In genomic region chr18:74290831-74291770, GRCh38 we compare ENCODE assay signal across 8 cellular contexts. TPM values are rescaled to one million over a fixed set of nuclear protein-coding genes. Genes with fewer than 3 reads are reported as not detected.
A peak's percentile ranks its signal among the peaks of the same experiment; 100 is the strongest.
DNase-seq lines count a peak whose midpoint lies in the region; ATAC-seq, FAIRE-seq and TF ChIP-seq lines count a peak whose summit lies in the region.

No MANE protein-coding gene starts in this region.

- H3K9me3 ChIP-seq in SU-DHL-6 (ENCODE audit: insufficient read depth, low read length) (peaks cover 7% of the 10 kb centered on the region; the same call in 1 of the 2 replicates), endothelial cell of umbilical vein (replicated peaks; ENCODE audit: control insufficient read depth, insufficient read depth, low read length) (no peaks in the 10 kb centered on the region)

- peak overlapping the region; percentile 66 for H3K9ac ChIP-seq in SU-DHL-6 (ENCODE audit: low read length)
- peak overlapping the region; percentile 60 for H3K9ac ChIP-seq in endothelial cell of umbilical vein (replicated peaks; ENCODE audit: extremely low read depth, insufficient read depth, low read length)

- peak overlapping the region; percentile 93 for H3K27ac Mint-ChIP-seq in GM23338
- H3K27ac Mint-ChIP-seq in natural killer cell: peak overlapping the region; percentile 85 to 95

- H3K27ac ChIP-seq in GM23338 (ENCODE audit: low read depth): no peak overlapping the region
- H3K27ac ChIP-seq in SU-DHL-6 (ENCODE audit: low read depth, low read length): no peak overlapping the region
- no peak overlapping the region for H3K27ac ChIP-seq in endothelial cell of umbilical vein (ENCODE audit: insufficient read depth, low read depth, low read length)

- no peak for TF ChIP-seq POLR2A in endothelial cell of umbilical vein (IDR thresholded peaks at IDR 0.05; ENCODE audit: low read depth, low read length)

- CTCF ChIA-PET in BJ (lab: Yijun Ruan, JAX) (interaction anchor here (1.0 to 1.5 kb wide), 3 partner anchors 9 to 32 kb away, joined by 3 to 5 read pairs (median 5); no protein-coding TSS in a partner anchor), endothelial cell of umbilical vein (lab: Charles Lee) (interaction anchor here (0.9 to 1.6 kb wide), 2 partner anchors 36 to 51 kb away, joined by 3 to 6 read pairs; no protein-coding TSS in a partner anchor)

- H3K4me1 Mint-ChIP-seq in GM23338 (peaks cover 34% of the 10 kb centered on the region), natural killer cell (peaks cover 5 to 8% of the 10 kb centered on the region in 2 donors)

- H3K27me3 Mint-ChIP-seq in GM23338 (ENCODE audit: insufficient read depth, low read depth, poor library complexity) (no peaks in the 10 kb centered on the region), natural killer cell (ENCODE audit: low read depth in 2 of 2) (no peaks in the 10 kb centered on the region)

- DNase-seq in BJ (ENCODE audit: low read depth) (no peak), GM23338 (ENCODE audit: low spot score) (peak; percentile 85), endothelial cell of umbilical vein (ENCODE audit: low read depth, low spot score) (no peak), natural killer cell (no peak), DMS 273 (lab: John Stamatoyannopoulos, UW; ENCODE audit: unreplicated experiment) (no peak)

- no peaks in the 10 kb centered on the region for H3K9me1 ChIP-seq in endothelial cell of umbilical vein (replicated peaks; ENCODE audit: control insufficient read depth, extremely low read depth, insufficient read depth, low read length)

- peak overlapping the region; percentile 94 for H3K4me3 Mint-ChIP-seq in GM23338
- no peak overlapping the region for H3K4me3 Mint-ChIP-seq in natural killer cell

- H3K4me3 ChIP-seq in BJ (ENCODE audit: low read depth, low read length) (peak overlapping the region; percentile 76), GM23338 (peak overlapping the region; percentile 96), SU-DHL-6 (ENCODE audit: insufficient read depth, low read length, poor library complexity, severe bottlenecking) (peak overlapping the region; percentile 93), endothelial cell of umbilical vein (replicated peaks in 1 of 3; ENCODE audit: insufficient read depth in 1 of 3, low read depth in 1 of 3, low read length in 3 of 3) (peak overlapping the region; percentile 61 to 79 (median 62))

- H3F3A ChIP-seq in GM23338 (replicated peaks; ENCODE audit: low read depth): 0 out of 2 replicates have a peak, but pooled peaks cover 3% of the 10 kb centered on the region
- no peaks in the 10 kb centered on the region for H3F3A ChIP-seq in SU-DHL-6 (ENCODE audit: insufficient read depth)

- no peak for FAIRE-seq in endothelial cell of umbilical vein (lab: Jason Lieb, UNC)

- H3K36me3 Mint-ChIP-seq in GM23338 (ENCODE audit: low read depth) (peaks cover 15% of the 10 kb centered on the region; the same call in 2 of the 3 replicates), natural killer cell (no peaks in the 10 kb centered on the region)

- peak; percentile 75 for ATAC-seq in GM23338
- no peak for ATAC-seq in natural killer cell
- no peak for ATAC-seq in GM21825 (IDR thresholded peaks at IDR 0.05; ENCODE audit: unreplicated experiment)
- no peak for ATAC-seq in HG02884 (IDR thresholded peaks at IDR 0.05; ENCODE audit: unreplicated experiment)

- dilution Hi-C loops in endothelial cell of umbilical vein (cut with MboI; ENCODE audit: extremely low pct_ligation_motif_present, low sequenced_read_pairs): no loop called here

- intact Hi-C loops in endothelial cell of umbilical vein (cut with micrococcal nuclease) (loop anchor here (5.0 kb wide), 1 partner anchor 94 kb away; no protein-coding TSS in a partner anchor), natural killer cell (cut with micrococcal nuclease) (no loop called here)

- H3K4me1 ChIP-seq in GM23338 (ENCODE audit: insufficient read depth): peaks cover 24% of the 10 kb centered on the region
- peaks cover 6% of the 10 kb centered on the region for H3K4me1 ChIP-seq in endothelial cell of umbilical vein (ENCODE audit: control insufficient read depth, extremely low read depth, insufficient read depth, low read length)

- H3K36me3 ChIP-seq in BJ (ENCODE audit: control insufficient read depth, insufficient read depth, low read length): no peaks in the 10 kb centered on the region
- H3K36me3 ChIP-seq in GM23338 (ENCODE audit: insufficient read depth): no peaks in the 10 kb centered on the region; the same call in 1 of the 2 replicates
- no peaks in the 10 kb centered on the region for H3K36me3 ChIP-seq in SU-DHL-6 (ENCODE audit: low read length)
- no peaks in the 10 kb centered on the region for H3K36me3 ChIP-seq in endothelial cell of umbilical vein (ENCODE audit: control insufficient read depth in 2 of 2, extremely low read depth in 1 of 2, insufficient read depth in 2 of 2, low read length in 2 of 2)

- H3K9me2 ChIP-seq in GM23338 (ENCODE audit: insufficient read depth) (peaks cover 8% of the 10 kb centered on the region; the same call in 1 of the 2 replicates), SU-DHL-6 (replicated peaks; ENCODE audit: insufficient read depth, low read length) (no peaks in the 10 kb centered on the region)

- H3K27me3 ChIP-seq in BJ (ENCODE audit: control insufficient read depth, insufficient read depth, low read length) (no peaks in the 10 kb centered on the region), GM23338 (ENCODE audit: insufficient read depth) (no peaks in the 10 kb centered on the region), SU-DHL-6 (ENCODE audit: low read length) (no peaks in the 10 kb centered on the region), endothelial cell of umbilical vein (ENCODE audit: control insufficient read depth in 2 of 2, insufficient read depth in 2 of 2, low read length in 2 of 2) (no peaks in the 10 kb centered on the region)

- H3K4me2 ChIP-seq in GM23338 (peak overlapping the region; percentile 83), SU-DHL-6 (ENCODE audit: low read depth, low read length, poor library complexity, severe bottlenecking) (peak overlapping the region; percentile 66), endothelial cell of umbilical vein (ENCODE audit: insufficient read depth, low read length) (peak overlapping the region; percentile 78)

- H4K20me1 ChIP-seq in GM23338 (replicated peaks; ENCODE audit: insufficient read depth) (no peaks in the 10 kb centered on the region), SU-DHL-6 (ENCODE audit: low read depth, low read length) (no peaks in the 10 kb centered on the region), endothelial cell of umbilical vein (replicated peaks; ENCODE audit: control insufficient read depth, extremely low read depth, insufficient read depth, low read length) (no peaks in the 10 kb centered on the region)

- POLR2A ChIA-PET in BJ (lab: Charles Lee): no interaction called here
- POLR2A ChIA-PET in endothelial cell of umbilical vein (lab: Charles Lee): no interaction called here

- H3K79me2 ChIP-seq in GM23338 (replicated peaks; ENCODE audit: insufficient read depth) (peaks cover 49% of the 10 kb centered on the region), SU-DHL-6 (ENCODE audit: insufficient read depth, low read length) (0 out of 2 replicates have a peak, but pooled peaks cover 8% of the 10 kb centered on the region), endothelial cell of umbilical vein (ENCODE audit: control insufficient read depth, insufficient read depth, low read length) (no peaks in the 10 kb centered on the region)

- H3K9me3 Mint-ChIP-seq in GM23338: no peaks in the 10 kb centered on the region
- H3K9me3 Mint-ChIP-seq in natural killer cell: no peaks in the 10 kb centered on the region

- TF ChIP-seq CTCF in BJ (IDR thresholded peaks at IDR 0.05; ENCODE audit: insufficient read depth, low read depth, low read length) (no peak), GM23338 (conservative IDR thresholded peaks at IDR 0.05; ENCODE audit: low read depth in 2 of 2) (peak in 1 of 2 experiments; percentile 58; a peak in 3 of 4 replicates), SU-DHL-6 (IDR thresholded peaks at IDR 0.05; ENCODE audit: insufficient read depth, low read length, poor library complexity, severe bottlenecking) (no peak), endothelial cell of umbilical vein (IDR thresholded peaks at IDR 0.05; ENCODE audit: extremely low read depth in 1 of 2, insufficient read depth in 1 of 2, low read depth in 1 of 2, low read length in 2 of 2) (no peak), natural killer cell (IDR thresholded peaks at IDR 0.05) (peak; percentile 25)

- no TSS peak for BruUV-seq in endothelial cell of umbilical vein (replicated peaks; lab: Mats Ljungman, UMichigan)

- H2AFZ ChIP-seq in GM23338 (peak overlapping the region; percentile 87), SU-DHL-6 (ENCODE audit: low read depth, low read length, severe bottlenecking) (peak overlapping the region; percentile 76), endothelial cell of umbilical vein (ENCODE audit: low read depth, low read length) (peak overlapping the region; percentile 98)

RNA-seq across cellular contexts. Expression of gene CYB5A, which starts 0.7 kb away (rescaled TPM):
- polyA plus RNA-seq in BJ (2011; rRNA removed) (66.0 and 86.5 TPM in 2 replicates), GM23338 (2016; fragmentation: Nextera tagmentation; extraction: Ambion mirVana) (274 and 283 TPM in 2 replicates), endothelial cell of umbilical vein (52.6 and 74.0 TPM in 2 replicates)
- 18.3 and 19.0 TPM in 2 replicates for polyA minus RNA-seq in BJ (2011; rRNA and poly(A)+ RNA removed)
- 122 and 136 TPM in 2 replicates for total RNA-seq in GM23338 (2014; rRNA removed; shearing (Covaris generic))
- total RNA-seq in endothelial cell of umbilical vein (24.9 and 32.2 TPM in 2 replicates), natural killer cell (10 to 100 TPM; 10.4 to 14.6 (median 13.0) TPM)
- polyA plus RNA-seq in endothelial cell of umbilical vein (2011; cell fraction: cytosol; rRNA removed): 60.2 and 65.8 TPM in 2 replicates
- polyA plus RNA-seq in endothelial cell of umbilical vein (2011; cell fraction: nucleus; rRNA removed): 17.0 and 24.4 TPM in 2 replicates
- 45.2 and 48.6 TPM in 2 replicates for polyA plus RNA-seq in endothelial cell of umbilical vein (2012)
- 16.1 and 16.9 TPM in 2 replicates for polyA minus RNA-seq in endothelial cell of umbilical vein
- not detected for polyA minus RNA-seq in endothelial cell of umbilical vein (2011; cell fraction: cytosol; rRNA and poly(A)+ RNA removed)
- polyA minus RNA-seq in endothelial cell of umbilical vein (2011; cell fraction: nucleus; rRNA and poly(A)+ RNA removed): 2.4 and 5.8 TPM in 2 replicates

RNA-seq across cellular contexts. Expression of gene C18orf63, which starts 24.5 kb away (rescaled TPM):
- polyA plus RNA-seq in BJ (2011; rRNA removed) (not detected in 2 replicates), GM23338 (2016; fragmentation: Nextera tagmentation; extraction: Ambion mirVana) (not detected in 2 replicates), endothelial cell of umbilical vein (not detected in 2 replicates)
- polyA minus RNA-seq in BJ (2011; rRNA and poly(A)+ RNA removed): not detected in 2 replicates
- total RNA-seq in GM23338 (2014; rRNA removed; shearing (Covaris generic)): not detected in 2 replicates
- total RNA-seq in endothelial cell of umbilical vein (not detected in 2 replicates), natural killer cell (not detected)
- not detected in 2 replicates for polyA plus RNA-seq in endothelial cell of umbilical vein (2011; cell fraction: cytosol; rRNA removed)
- not detected in 2 replicates for polyA plus RNA-seq in endothelial cell of umbilical vein (2011; cell fraction: nucleus; rRNA removed)
- polyA plus RNA-seq in endothelial cell of umbilical vein (2012): not detected in 2 replicates
- polyA minus RNA-seq in endothelial cell of umbilical vein: not detected in 2 replicates
- not detected for polyA minus RNA-seq in endothelial cell of umbilical vein (2011; cell fraction: cytosol; rRNA and poly(A)+ RNA removed)
- polyA minus RNA-seq in endothelial cell of umbilical vein (2011; cell fraction: nucleus; rRNA and poly(A)+ RNA removed): not detected in 2 replicates
